35 cellular contexts compared by ENCODE assay signal in genomic region chr20:59002388-59002787, GRCh38. TPM values are rescaled to one million over a fixed set of nuclear protein-coding genes. Genes with fewer than 3 reads are reported as not detected.
DNase-seq lines count a peak whose midpoint lies in the region; ATAC-seq and TF ChIP-seq lines count a peak whose summit lies in the region.
"Had no signal": no experiment of that assay in that cellular context is flagged by ENCODE, and none has a peak within 500 bp of the region (broad histone marks: within the 10 kb centered on the region; RNA-seq: fewer than 3 reads in every experiment).

No MANE protein-coding gene starts in this region.

- TF ChIP-seq EP300 in SK-N-SH (IDR thresholded peaks at IDR 0.05; ENCODE audit: borderline replicate concordance in 1 of 2, low read depth in 1 of 2, low read length in 1 of 2) = no peak

- no peaks in the 10 kb centered on the region for H3K27me3 ChIP-seq in SK-N-SH (ENCODE audit: insufficient read depth)
- H3K27me3 ChIP-seq: colonic mucosa, pancreas had no signal

- ATAC-seq in activated naive CD8-positive, alpha-beta T cell treated with anti-CD3 and anti-CD28 coated beads, Interleukin-2, amount 10 ng/mL, durations not matched to agents 7 days and 5 days (ENCODE audit: low read depth) = no peak
- no peak for ATAC-seq in activated naive CD8-positive, alpha-beta T cell treated with anti-CD3 and anti-CD28 coated beads, Interleukin-2, amount 50 U/mL, for 24 hours
- ATAC-seq in stimulated activated memory B cell treated with anti-CD40 and anti-IgM and Interleukin-4, amounts not matched to agents 10 μg/mL and 1 μg/mL and 100 μg/mL, for 72 hours = no peak
- no peak for ATAC-seq in HG02852 (IDR thresholded peaks at IDR 0.05; ENCODE audit: unreplicated experiment)
- ATAC-seq: A549; left cardiac atrium; natural killer cell treated with Interleukin-12 subunit alpha and Interleukin-12 subunit beta and Interleukin-15 and Interleukin-18, amount 100 ng/mL, for 72 hours; pancreas; stimulated activated naive CD8-positive, alpha-beta T cell treated with anti-CD3 and anti-CD28 coated beads, Interleukin-15, amount 100 ng/mL, for 72 hours had no signal

- H3K9me3 Mint-ChIP-seq in activated naive CD8-positive, alpha-beta T cell treated with anti-CD3 and anti-CD28 coated beads, Interleukin-2, amount 10 ng/mL, durations not matched to agents 7 days and 5 days = no peaks in the 10 kb centered on the region
- H3K9me3 Mint-ChIP-seq in activated naive CD8-positive, alpha-beta T cell treated with anti-CD3 and anti-CD28 coated beads, Interleukin-2, amount 50 U/mL, for 24 hours = no peaks in the 10 kb centered on the region
- peaks cover 5% of the 10 kb centered on the region for H3K9me3 Mint-ChIP-seq in glutamatergic neuron (ENCODE audit: unreplicated experiment)
- H3K9me3 Mint-ChIP-seq in stimulated activated memory B cell treated with anti-CD40 and anti-IgM and Interleukin-4, amounts not matched to agents 10 μg/mL and 1 μg/mL and 100 μg/mL, for 72 hours = no peaks in the 10 kb centered on the region
- H3K9me3 Mint-ChIP-seq: activated naive CD4-positive, alpha-beta T cell treated with anti-CD3 and anti-CD28 coated beads, Interleukin-2, amount 50 U/mL, for 24 hours; CD4-positive, alpha-beta memory T cell; natural killer cell treated with Interleukin-12 subunit alpha and Interleukin-12 subunit beta and Interleukin-15 and Interleukin-18, amount 100 ng/mL, for 72 hours; stimulated activated naive CD8-positive, alpha-beta T cell treated with anti-CD3 and anti-CD28 coated beads, Interleukin-15, amount 100 ng/mL, for 72 hours had no signal

- H3K9me3 ChIP-seq in SK-N-SH = no peaks in the 10 kb centered on the region
- H3K9me3 ChIP-seq: A549, colonic mucosa, pancreas, thoracic aorta had no signal

- CTCF ChIA-PET in RWPE1 (lab: Yijun Ruan, JAX) (interaction anchor here (0.6 kb wide), 1 partner anchor 45 kb away, joined by 3 read pairs; no protein-coding TSS in a partner anchor), SK-N-SH (lab: Yijun Ruan, JAX) (interaction anchor here (1.3 kb wide), 1 partner anchor 13 kb away, joined by 4 read pairs; no protein-coding TSS in a partner anchor)

- no peak overlapping the region for H3K4me3 ChIP-seq in SK-N-SH (ENCODE audit: low read depth in 2 of 2, low read length in 1 of 2)
- H3K4me3 ChIP-seq: A549, colonic mucosa, GM23248, lung, pancreas, thoracic aorta had no signal

- no peaks in the 10 kb centered on the region for H3K9me2 ChIP-seq in SK-N-SH

- no peak overlapping the region for H3K9ac ChIP-seq in SK-N-SH
- H3K9ac ChIP-seq: GM23248 had no signal

- TF ChIP-seq RAD21 in SK-N-SH (IDR thresholded peaks at IDR 0.05; ENCODE audit: low read length) = no peak

- peaks cover 9% of the 10 kb centered on the region for H3K36me3 Mint-ChIP-seq in activated naive CD8-positive, alpha-beta T cell treated with anti-CD3 and anti-CD28 coated beads, Interleukin-2, amount 10 ng/mL, durations not matched to agents 7 days and 5 days
- H3K36me3 Mint-ChIP-seq in activated naive CD8-positive, alpha-beta T cell treated with anti-CD3 and anti-CD28 coated beads, Interleukin-2, amount 50 U/mL, for 24 hours (ENCODE audit: low read depth) = peaks cover 13% of the 10 kb centered on the region
- no peaks in the 10 kb centered on the region for H3K36me3 Mint-ChIP-seq in glutamatergic neuron (ENCODE audit: unreplicated experiment)
- H3K36me3 Mint-ChIP-seq in stimulated activated memory B cell treated with anti-CD40 and anti-IgM and Interleukin-4, amounts not matched to agents 10 μg/mL and 1 μg/mL and 100 μg/mL, for 72 hours = peaks cover 80% of the 10 kb centered on the region
- H3K36me3 Mint-ChIP-seq: natural killer cell treated with Interleukin-12 subunit alpha and Interleukin-12 subunit beta and Interleukin-15 and Interleukin-18, amount 100 ng/mL, for 72 hours had no signal

- WGBS in SK-N-SH (ENCODE audit: low lambda C conversion rate) = 85% methylated on average over 7 of the region's 8 CpGs

- H3K4me3 Mint-ChIP-seq in activated naive CD8-positive, alpha-beta T cell treated with anti-CD3 and anti-CD28 coated beads, Interleukin-2, amount 10 ng/mL, durations not matched to agents 7 days and 5 days = no peak overlapping the region
- no peak overlapping the region for H3K4me3 Mint-ChIP-seq in activated naive CD8-positive, alpha-beta T cell treated with anti-CD3 and anti-CD28 coated beads, Interleukin-2, amount 50 U/mL, for 24 hours
- H3K4me3 Mint-ChIP-seq in glutamatergic neuron (ENCODE audit: unreplicated experiment) = no peak overlapping the region
- H3K4me3 Mint-ChIP-seq in stimulated activated memory B cell treated with anti-CD40 and anti-IgM and Interleukin-4, amounts not matched to agents 10 μg/mL and 1 μg/mL and 100 μg/mL, for 72 hours = peak overlapping the region; percentile 87
- H3K4me3 Mint-ChIP-seq: activated naive CD4-positive, alpha-beta T cell treated with anti-CD3 and anti-CD28 coated beads, Interleukin-2, amount 50 U/mL, for 24 hours; natural killer cell treated with Interleukin-12 subunit alpha and Interleukin-12 subunit beta and Interleukin-15 and Interleukin-18, amount 100 ng/mL, for 72 hours; stimulated activated naive CD8-positive, alpha-beta T cell treated with anti-CD3 and anti-CD28 coated beads, Interleukin-15, amount 100 ng/mL, for 72 hours had no signal

- no peak overlapping the region for H3K4me2 ChIP-seq in SK-N-SH
- H3K4me2 ChIP-seq: A549 had no signal

- POLR2A ChIA-PET in activated naive CD8-positive, alpha-beta T cell treated with anti-CD3 and anti-CD28 coated beads, Interleukin-2, amount 10 ng/mL, durations not matched to agents 7 days and 5 days (lab: Charles Lee) = interaction anchor here (2.1 kb wide), 1 partner anchor 9 kb away, joined by 4 read pairs; no protein-coding TSS in a partner anchor
- POLR2A ChIA-PET in RWPE1 (lab: Yijun Ruan, JAX; ENCODE audit: low non-redundant PET) (no interaction called here), SK-N-SH (lab: Yijun Ruan, JAX) (no interaction called here)

- TF ChIP-seq CTCF in RWPE1 (conservative IDR thresholded peaks at IDR 0.05; ENCODE audit: low read depth) (no peak), glutamatergic neuron (IDR thresholded peaks at IDR 0.05; ENCODE audit: partially characterized antibody, unreplicated experiment) (no peak), SK-N-SH (IDR thresholded peaks at IDR 0.05) (no peak)

- peaks cover 29% of the 10 kb centered on the region for H3K4me1 Mint-ChIP-seq in activated naive CD8-positive, alpha-beta T cell treated with anti-CD3 and anti-CD28 coated beads, Interleukin-2, amount 10 ng/mL, durations not matched to agents 7 days and 5 days
- H3K4me1 Mint-ChIP-seq in activated naive CD8-positive, alpha-beta T cell treated with anti-CD3 and anti-CD28 coated beads, Interleukin-2, amount 50 U/mL, for 24 hours = peaks cover 28% of the 10 kb centered on the region
- H3K4me1 Mint-ChIP-seq in glutamatergic neuron (ENCODE audit: low read depth, unreplicated experiment) = no peaks in the 10 kb centered on the region
- peaks cover 55% of the 10 kb centered on the region for H3K4me1 Mint-ChIP-seq in stimulated activated memory B cell treated with anti-CD40 and anti-IgM and Interleukin-4, amounts not matched to agents 10 μg/mL and 1 μg/mL and 100 μg/mL, for 72 hours

- H3K79me2 ChIP-seq in SK-N-SH (ENCODE audit: insufficient read depth) = no peaks in the 10 kb centered on the region

- DNase-seq in activated naive CD8-positive, alpha-beta T cell treated with anti-CD3 and anti-CD28 coated beads, Interleukin-2, amount 10 ng/mL, durations not matched to agents 7 days and 5 days = no peak
- no peak for DNase-seq in activated naive CD8-positive, alpha-beta T cell treated with anti-CD3 and anti-CD28 coated beads, Interleukin-2, amount 50 U/mL, for 24 hours
- DNase-seq in RWPE1 (ENCODE audit: low spot score) = no peak
- DNase-seq in glutamatergic neuron = peak; percentile 3
- DNase-seq in SK-N-SH = no peak
- no peak for DNase-seq in DMS79 treated with DMSO at 0.1 percent for 48 hours (lab: John Stamatoyannopoulos, UW)
- DNase-seq: activated CD4-positive, alpha-beta T cell treated with anti-CD3 and anti-CD28 coated beads, Interleukin-2, amount 50 U/mL, for 1 hour; activated CD4-positive, CD25-positive, alpha-beta regulatory T cell; anterior cingulate cortex; CD4-positive, alpha-beta memory T cell; colonic mucosa; effector CD8-positive, alpha-beta T cell; GM23248; KBM-7; left cardiac atrium; NCI-H1092 treated with DMSO at 0.1 percent for 48 hours; NCI-H1694 treated with DMSO at 0.1 percent for 48 hours; NCI-H2171; NCI-H82; retina; small intestine; stimulated activated naive CD8-positive, alpha-beta T cell treated with anti-CD3 and anti-CD28 coated beads, Interleukin-15, amount 100 ng/mL, for 72 hours had no signal

- H2AFZ ChIP-seq in SK-N-SH (ENCODE audit: low read depth) = no peak overlapping the region
- H2AFZ ChIP-seq: GM23248 had no signal

- no peaks in the 10 kb centered on the region for H4K20me1 ChIP-seq in SK-N-SH (ENCODE audit: insufficient read depth)

- no peaks in the 10 kb centered on the region for H3F3A ChIP-seq in SK-N-SH (replicated peaks; ENCODE audit: insufficient read depth)

- peak overlapping the region; percentile 76; the same call in 1 of the 2 replicates for H3K27ac ChIP-seq in RWPE1
- H3K27ac ChIP-seq in SK-N-SH (ENCODE audit: low read depth in 2 of 2, low read length in 1 of 2) = no peak overlapping the region
- H3K27ac ChIP-seq: A549, colonic mucosa, epithelial cell of prostate, GM23248, pancreas had no signal

- H3K27me3 Mint-ChIP-seq in activated naive CD8-positive, alpha-beta T cell treated with anti-CD3 and anti-CD28 coated beads, Interleukin-2, amount 10 ng/mL, durations not matched to agents 7 days and 5 days = no peaks in the 10 kb centered on the region
- no peaks in the 10 kb centered on the region for H3K27me3 Mint-ChIP-seq in activated naive CD8-positive, alpha-beta T cell treated with anti-CD3 and anti-CD28 coated beads, Interleukin-2, amount 50 U/mL, for 24 hours
- H3K27me3 Mint-ChIP-seq in glutamatergic neuron (ENCODE audit: unreplicated experiment) = peaks cover 15% of the 10 kb centered on the region
- H3K27me3 Mint-ChIP-seq in stimulated activated memory B cell treated with anti-CD40 and anti-IgM and Interleukin-4, amounts not matched to agents 10 μg/mL and 1 μg/mL and 100 μg/mL, for 72 hours = no peaks in the 10 kb centered on the region
- H3K27me3 Mint-ChIP-seq: activated naive CD4-positive, alpha-beta T cell treated with anti-CD3 and anti-CD28 coated beads, Interleukin-2, amount 50 U/mL, for 24 hours; CD4-positive, alpha-beta memory T cell; natural killer cell treated with Interleukin-12 subunit alpha and Interleukin-12 subunit beta and Interleukin-15 and Interleukin-18, amount 100 ng/mL, for 72 hours; stimulated activated naive CD8-positive, alpha-beta T cell treated with anti-CD3 and anti-CD28 coated beads, Interleukin-15, amount 100 ng/mL, for 72 hours had no signal

- H3K27ac Mint-ChIP-seq in activated naive CD8-positive, alpha-beta T cell treated with anti-CD3 and anti-CD28 coated beads, Interleukin-2, amount 10 ng/mL, durations not matched to agents 7 days and 5 days = peak overlapping the region; percentile 7
- H3K27ac Mint-ChIP-seq in activated naive CD8-positive, alpha-beta T cell treated with anti-CD3 and anti-CD28 coated beads, Interleukin-2, amount 50 U/mL, for 24 hours = no peak overlapping the region
- no peak overlapping the region for H3K27ac Mint-ChIP-seq in glutamatergic neuron (ENCODE audit: unreplicated experiment)
- H3K27ac Mint-ChIP-seq in stimulated activated memory B cell treated with anti-CD40 and anti-IgM and Interleukin-4, amounts not matched to agents 10 μg/mL and 1 μg/mL and 100 μg/mL, for 72 hours = peak overlapping the region; percentile 96
- H3K27ac Mint-ChIP-seq: activated naive CD4-positive, alpha-beta T cell treated with anti-CD3 and anti-CD28 coated beads, Interleukin-2, amount 50 U/mL, for 24 hours; natural killer cell treated with Interleukin-12 subunit alpha and Interleukin-12 subunit beta and Interleukin-15 and Interleukin-18, amount 100 ng/mL, for 72 hours; stimulated activated naive CD8-positive, alpha-beta T cell treated with anti-CD3 and anti-CD28 coated beads, Interleukin-15, amount 100 ng/mL, for 72 hours had no signal

- peaks cover 0 to 3% of the 10 kb centered on the region in 2 experiments; a peak in 1 of 4 replicates for H3K4me1 ChIP-seq in SK-N-SH (ENCODE audit: control insufficient read depth in 1 of 2, insufficient read depth in 2 of 2, low read depth in 1 of 2, low read length in 1 of 2)

- H3K36me3 ChIP-seq in SK-N-SH (replicated peaks in 1 of 2; ENCODE audit: control insufficient read depth in 1 of 2, insufficient read depth in 2 of 2, low read length in 1 of 2) = no peaks in the 10 kb centered on the region
- H3K36me3 ChIP-seq: colonic mucosa had no signal

RNA-seq across cellular contexts. Expression of gene CTSZ, which starts 4.7 kb away (rescaled TPM):
- total RNA-seq in activated naive CD8-positive, alpha-beta T cell treated with anti-CD3 and anti-CD28 coated beads, Interleukin-2, amount 10 ng/mL, durations not matched to agents 7 days and 5 days = 10 to 100 TPM; 48.9 to 49.2 TPM
- 13.1 TPM for total RNA-seq in glutamatergic neuron (ENCODE audit: unreplicated experiment)
- polyA plus RNA-seq in SK-N-SH (2012; rRNA removed) = 0.03 and 0.05 TPM in 2 replicates
- polyA plus RNA-seq in SK-N-SH (2012; cell fraction: cytosol; rRNA removed) = 0.03 and 0.09 TPM in 2 replicates
- polyA plus RNA-seq in SK-N-SH (2012; cell fraction: nucleus; rRNA removed) = not detected in 2 replicates

RNA-seq across cellular contexts. Expression of gene TUBB1, which starts 16.8 kb away (rescaled TPM):
- not detected for total RNA-seq in activated naive CD8-positive, alpha-beta T cell treated with anti-CD3 and anti-CD28 coated beads, Interleukin-2, amount 10 ng/mL, durations not matched to agents 7 days and 5 days
- not detected for total RNA-seq in glutamatergic neuron (ENCODE audit: unreplicated experiment)
- polyA plus RNA-seq in SK-N-SH (2012; rRNA removed) = 0.02 TPM in 1 of 2 replicates, not detected in the other
- polyA plus RNA-seq in SK-N-SH (2012; cell fraction: cytosol; rRNA removed) = not detected in 2 replicates
- polyA plus RNA-seq in SK-N-SH (2012; cell fraction: nucleus; rRNA removed) = 0.01 TPM in 1 of 2 replicates, not detected in the other
- total RNA-seq: bronchial epithelial cell; CD4-positive, alpha-beta memory T cell; colonic mucosa; Daoy; GM23248; natural killer cell treated with Interleukin-12 subunit alpha and Interleukin-12 subunit beta and Interleukin-15 and Interleukin-18, amount 100 ng/mL, for 72 hours; NCI-H460; T-helper 1 cell treated with Interleukin-12 subunit alpha and Interleukin-12 subunit beta and Interleukin-4 antibody, amounts not matched to agents 30 ng/mL and 1 ng/mL, for 36 hours had no signal
- polyA plus RNA-seq: CD4-positive, alpha-beta memory T cell had no signal

RNA-seq across cellular contexts. Expression of gene NELFCD, which starts 21.3 kb away (rescaled TPM):
- 10 to 100 TPM; 71.7 to 76.4 TPM for total RNA-seq in activated naive CD8-positive, alpha-beta T cell treated with anti-CD3 and anti-CD28 coated beads, Interleukin-2, amount 10 ng/mL, durations not matched to agents 7 days and 5 days
- total RNA-seq in glutamatergic neuron (ENCODE audit: unreplicated experiment) = 112 TPM
- polyA plus RNA-seq in SK-N-SH (2012; rRNA removed) = 90.0 and 94.8 TPM in 2 replicates
- 73.2 and 84.8 TPM in 2 replicates for polyA plus RNA-seq in SK-N-SH (2012; cell fraction: cytosol; rRNA removed)
- 233 and 267 TPM in 2 replicates for polyA plus RNA-seq in SK-N-SH (2012; cell fraction: nucleus; rRNA removed)

RNA-seq across cellular contexts. Expression of gene ATP5F1E, which starts 29.7 kb away (rescaled TPM):
- total RNA-seq in activated naive CD8-positive, alpha-beta T cell treated with anti-CD3 and anti-CD28 coated beads, Interleukin-2, amount 10 ng/mL, durations not matched to agents 7 days and 5 days = 10 to 100 TPM; 81.1 to 87.3 TPM
- 53.5 TPM for total RNA-seq in glutamatergic neuron (ENCODE audit: unreplicated experiment)
- polyA plus RNA-seq in SK-N-SH (2012; rRNA removed) = 48.0 and 60.8 TPM in 2 replicates
- polyA plus RNA-seq in SK-N-SH (2012; cell fraction: cytosol; rRNA removed) = 80.3 and 119 TPM in 2 replicates
- polyA plus RNA-seq in SK-N-SH (2012; cell fraction: nucleus; rRNA removed) = 15.0 and 17.5 TPM in 2 replicates

RNA-seq across cellular contexts. Expression of gene PRELID3B, which starts 40.2 kb away (rescaled TPM):
- 10 to 100 TPM; 57.3 to 65.7 TPM for total RNA-seq in activated naive CD8-positive, alpha-beta T cell treated with anti-CD3 and anti-CD28 coated beads, Interleukin-2, amount 10 ng/mL, durations not matched to agents 7 days and 5 days
- total RNA-seq in glutamatergic neuron (ENCODE audit: unreplicated experiment) = 65.5 TPM
- polyA plus RNA-seq in SK-N-SH (2012; rRNA removed) = 20.9 and 27.4 TPM in 2 replicates
- 38.1 and 58.8 TPM in 2 replicates for polyA plus RNA-seq in SK-N-SH (2012; cell fraction: cytosol; rRNA removed)
- polyA plus RNA-seq in SK-N-SH (2012; cell fraction: nucleus; rRNA removed) = 6.0 and 10.8 TPM in 2 replicates

Comparison
In these comparisons a context has a peak if more than half of its experiments do, and no peak if none do; other contexts are left out.
1. H3K27ac Mint-ChIP-seq: peak in activated naive CD8-positive, alpha-beta T cell treated with anti-CD3 and anti-CD28 coated beads, Interleukin-2, amount 10 ng/mL, durations not matched to agents 7 days and 5 days (single experiment) and stimulated activated memory B cell treated with anti-CD40 and anti-IgM and Interleukin-4, amounts not matched to agents 10 μg/mL and 1 μg/mL and 100 μg/mL, for 72 hours (single experiment); none in activated naive CD8-positive, alpha-beta T cell treated with anti-CD3 and anti-CD28 coated beads, Interleukin-2, amount 50 U/mL, for 24 hours (single experiment) and glutamatergic neuron (single experiment).